3 cellular contexts compared by ENCODE assay signal in the genomic region with DNA sequence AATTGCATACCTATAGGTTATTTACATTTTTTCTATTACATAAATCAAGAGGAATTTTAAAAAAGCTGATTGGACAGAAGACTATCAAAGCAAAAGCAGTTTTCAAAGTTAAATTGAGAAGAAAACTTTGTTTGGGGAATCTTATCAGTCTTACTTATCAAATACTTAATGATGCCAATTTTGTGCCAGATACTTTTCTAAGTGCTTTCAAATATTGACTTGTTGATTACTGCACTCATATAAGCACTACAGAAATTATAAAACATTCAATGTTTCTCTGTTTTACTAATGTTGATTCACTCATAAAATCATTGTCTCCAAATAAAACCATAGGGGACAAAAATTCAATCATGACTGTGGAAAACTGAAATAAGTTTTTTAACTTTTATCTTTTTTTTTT.
TF ChIP-seq lines count a peak whose summit lies in the region.

No MANE protein-coding gene starts in this region.

TF ChIP-seq in A549, 52 proteins besides CTCF, POLR2A, EP300 and RAD21:
- TF ChIP-seq, protein P1, sequence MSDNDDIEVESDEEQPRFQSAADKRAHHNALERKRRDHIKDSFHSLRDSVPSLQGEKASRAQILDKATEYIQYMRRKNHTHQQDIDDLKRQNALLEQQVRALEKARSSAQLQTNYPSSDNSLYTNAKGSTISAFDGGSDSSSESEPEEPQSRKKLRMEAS (IDR thresholded peaks at IDR 0.05): no peak
- peak; percentile 49; the same call in 1 of the 2 replicates for TF ChIP-seq GATA3 (IDR thresholded peaks at IDR 0.05; ENCODE audit: borderline replicate concordance)

TF ChIP-seq in HEK293, 187 proteins besides CTCF, POLR2A, EP300 and RAD21:
- TF ChIP-seq, protein P2, sequence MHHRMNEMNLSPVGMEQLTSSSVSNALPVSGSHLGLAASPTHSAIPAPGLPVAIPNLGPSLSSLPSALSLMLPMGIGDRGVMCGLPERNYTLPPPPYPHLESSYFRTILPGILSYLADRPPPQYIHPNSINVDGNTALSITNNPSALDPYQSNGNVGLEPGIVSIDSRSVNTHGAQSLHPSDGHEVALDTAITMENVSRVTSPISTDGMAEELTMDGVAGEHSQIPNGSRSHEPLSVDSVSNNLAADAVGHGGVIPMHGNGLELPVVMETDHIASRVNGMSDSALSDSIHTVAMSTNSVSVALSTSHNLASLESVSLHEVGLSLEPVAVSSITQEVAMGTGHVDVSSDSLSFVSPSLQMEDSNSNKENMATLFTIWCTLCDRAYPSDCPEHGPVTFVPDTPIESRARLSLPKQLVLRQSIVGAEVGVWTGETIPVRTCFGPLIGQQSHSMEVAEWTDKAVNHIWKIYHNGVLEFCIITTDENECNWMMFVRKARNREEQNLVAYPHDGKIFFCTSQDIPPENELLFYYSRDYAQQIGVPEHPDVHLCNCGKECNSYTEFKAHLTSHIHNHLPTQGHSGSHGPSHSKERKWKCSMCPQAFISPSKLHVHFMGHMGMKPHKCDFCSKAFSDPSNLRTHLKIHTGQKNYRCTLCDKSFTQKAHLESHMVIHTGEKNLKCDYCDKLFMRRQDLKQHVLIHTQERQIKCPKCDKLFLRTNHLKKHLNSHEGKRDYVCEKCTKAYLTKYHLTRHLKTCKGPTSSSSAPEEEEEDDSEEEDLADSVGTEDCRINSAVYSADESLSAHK (tag by site-specific recombination; IDR thresholded peaks at IDR 0.05): no peak
- TF ChIP-seq, protein P3, sequence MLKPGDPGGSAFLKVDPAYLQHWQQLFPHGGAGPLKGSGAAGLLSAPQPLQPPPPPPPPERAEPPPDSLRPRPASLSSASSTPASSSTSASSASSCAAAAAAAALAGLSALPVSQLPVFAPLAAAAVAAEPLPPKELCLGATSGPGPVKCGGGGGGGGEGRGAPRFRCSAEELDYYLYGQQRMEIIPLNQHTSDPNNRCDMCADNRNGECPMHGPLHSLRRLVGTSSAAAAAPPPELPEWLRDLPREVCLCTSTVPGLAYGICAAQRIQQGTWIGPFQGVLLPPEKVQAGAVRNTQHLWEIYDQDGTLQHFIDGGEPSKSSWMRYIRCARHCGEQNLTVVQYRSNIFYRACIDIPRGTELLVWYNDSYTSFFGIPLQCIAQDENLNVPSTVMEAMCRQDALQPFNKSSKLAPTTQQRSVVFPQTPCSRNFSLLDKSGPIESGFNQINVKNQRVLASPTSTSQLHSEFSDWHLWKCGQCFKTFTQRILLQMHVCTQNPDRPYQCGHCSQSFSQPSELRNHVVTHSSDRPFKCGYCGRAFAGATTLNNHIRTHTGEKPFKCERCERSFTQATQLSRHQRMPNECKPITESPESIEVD (tag by site-specific recombination; IDR thresholded peaks at IDR 0.05): peak; percentile 51; the same call in 1 of the 2 replicates
- TF ChIP-seq YY1 (tag by site-specific recombination; IDR thresholded peaks at IDR 0.05) (no peak), ZNF146 (tag by site-specific recombination; IDR thresholded peaks at IDR 0.05) (no peak), SCRT2 (tag by site-specific recombination; IDR thresholded peaks at IDR 0.05) (peak; percentile 64)
- TF ChIP-seq, protein P4, sequence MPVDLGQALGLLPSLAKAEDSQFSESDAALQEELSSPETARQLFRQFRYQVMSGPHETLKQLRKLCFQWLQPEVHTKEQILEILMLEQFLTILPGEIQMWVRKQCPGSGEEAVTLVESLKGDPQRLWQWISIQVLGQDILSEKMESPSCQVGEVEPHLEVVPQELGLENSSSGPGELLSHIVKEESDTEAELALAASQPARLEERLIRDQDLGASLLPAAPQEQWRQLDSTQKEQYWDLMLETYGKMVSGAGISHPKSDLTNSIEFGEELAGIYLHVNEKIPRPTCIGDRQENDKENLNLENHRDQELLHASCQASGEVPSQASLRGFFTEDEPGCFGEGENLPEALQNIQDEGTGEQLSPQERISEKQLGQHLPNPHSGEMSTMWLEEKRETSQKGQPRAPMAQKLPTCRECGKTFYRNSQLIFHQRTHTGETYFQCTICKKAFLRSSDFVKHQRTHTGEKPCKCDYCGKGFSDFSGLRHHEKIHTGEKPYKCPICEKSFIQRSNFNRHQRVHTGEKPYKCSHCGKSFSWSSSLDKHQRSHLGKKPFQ (tag by site-specific recombination; IDR thresholded peaks at IDR 0.05): no peak
- TF ChIP-seq, protein P5, sequence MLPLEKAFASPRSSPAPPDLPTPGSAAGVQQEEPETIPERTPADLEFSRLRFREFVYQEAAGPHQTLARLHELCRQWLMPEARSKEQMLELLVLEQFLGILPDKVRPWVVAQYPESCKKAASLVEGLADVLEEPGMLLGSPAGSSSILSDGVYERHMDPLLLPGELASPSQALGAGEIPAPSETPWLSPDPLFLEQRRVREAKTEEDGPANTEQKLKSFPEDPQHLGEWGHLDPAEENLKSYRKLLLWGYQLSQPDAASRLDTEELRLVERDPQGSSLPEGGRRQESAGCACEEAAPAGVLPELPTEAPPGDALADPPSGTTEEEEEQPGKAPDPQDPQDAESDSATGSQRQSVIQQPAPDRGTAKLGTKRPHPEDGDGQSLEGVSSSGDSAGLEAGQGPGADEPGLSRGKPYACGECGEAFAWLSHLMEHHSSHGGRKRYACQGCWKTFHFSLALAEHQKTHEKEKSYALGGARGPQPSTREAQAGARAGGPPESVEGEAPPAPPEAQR (tag by site-specific recombination; IDR thresholded peaks at IDR 0.05): no peak

TF ChIP-seq in endothelial cell of umbilical vein, 7 proteins besides CTCF, POLR2A, EP300 and RAD21 (continued from another document):
- TF ChIP-seq, protein P1 (IDR thresholded peaks at IDR 0.05; ENCODE audit: insufficient read depth, insufficient read length): no peak
- TF ChIP-seq JUN (IDR thresholded peaks at IDR 0.05; ENCODE audit: borderline replicate concordance, insufficient read depth, insufficient read length, low read depth): no peak
- TF ChIP-seq GATA2 (IDR thresholded peaks at IDR 0.05; ENCODE audit: insufficient read depth, insufficient read length, low read depth, low read length): no peak
